8 cellular contexts compared by ENCODE assay signal in genomic region chr2:197433770-197434438, GRCh38. TPM values are rescaled to one million over a fixed set of nuclear protein-coding genes. Genes with fewer than 3 reads are reported as not detected.
DNase-seq lines count a peak whose midpoint lies in the region; ATAC-seq, FAIRE-seq and TF ChIP-seq lines count a peak whose summit lies in the region.

No MANE protein-coding gene starts in this region.

- in situ Hi-C loops in gastrocnemius medialis (cut with MboI; ENCODE audit: low sequenced_read_pairs in 4 of 4): loop anchor here in 1 of 4 donors (10.0 kb wide), 1 partner anchor 81 kb away; the partner anchor contains the start of gene MOB4

- TF ChIP-seq POLR2A in GM12892 (IDR thresholded peaks at IDR 0.05; ENCODE audit: low read depth, low read length) (no peak), gastrocnemius medialis (IDR thresholded peaks at IDR 0.05) (no peak), GM18505 (IDR thresholded peaks at IDR 0.05; ENCODE audit: borderline replicate concordance, extremely low read depth, insufficient read depth, insufficient read length) (no peak)

- H3K36me3 ChIP-seq in SK-N-MC (ENCODE audit: insufficient read depth, low read length): peaks cover 14% of the 10 kb centered on the region
- no peaks in the 10 kb centered on the region for H3K36me3 ChIP-seq in gastrocnemius medialis

- H3K9me3 ChIP-seq in SK-N-MC (ENCODE audit: low read depth, low read length) (no peaks in the 10 kb centered on the region), gastrocnemius medialis (no peaks in the 10 kb centered on the region)

- intact Hi-C loops in gastrocnemius medialis (cut with DNase I; ENCODE audit: low total_unique reads) (loop anchor here (2.0 to 10.0 kb wide), 2 partner anchors 81 to 351 kb away; partner anchors contain the start of gene BOLL), sciatic nerve (cut with DNase I) (no loop called here)

- peak; percentile 42 for FAIRE-seq in GM12892 (lab: Jason Lieb, UNC)

- DNase-seq in GM12892 (ENCODE audit: insufficient read length) (no peak), SK-N-MC (ENCODE audit: low read depth, low spot score) (no peak), fibroblast of villous mesenchyme (ENCODE audit: low read depth) (peak; percentile 23), gastrocnemius medialis (no peak), sciatic nerve (ENCODE audit: low spot score) (no peak)

- H3K4me3 ChIP-seq in SK-N-MC: peak overlapping the region; percentile 95
- H3K4me3 ChIP-seq in fibroblast of villous mesenchyme (ENCODE audit: low read depth, low read length): peak overlapping the region; percentile 100
- H3K4me3 ChIP-seq in gastrocnemius medialis: peak overlapping the region; percentile 92 to 99 (median 98)

- H3K4me1 ChIP-seq in gastrocnemius medialis: peaks cover 45 to 50% of the 10 kb centered on the region in 2 donors

- ATAC-seq in gastrocnemius medialis (peak in 1 of 2 donors; percentile 9), HG03460 (IDR thresholded peaks at IDR 0.05; ENCODE audit: unreplicated experiment) (no peak), HG03342 (IDR thresholded peaks at IDR 0.05; ENCODE audit: unreplicated experiment) (no peak), sciatic nerve (no peak), GM18505 (IDR thresholded peaks at IDR 0.05; ENCODE audit: unreplicated experiment) (no peak)

- H3K27ac ChIP-seq in SK-N-MC: peak overlapping the region; percentile 94
- peak overlapping the region; percentile 99 to 100 (median 99) for H3K27ac ChIP-seq in gastrocnemius medialis

- peak overlapping the region; percentile 99 for H3K9ac ChIP-seq in SK-N-MC (ENCODE audit: insufficient read length)

- TF ChIP-seq CTCF in fibroblast of villous mesenchyme (IDR thresholded peaks at IDR 0.05; ENCODE audit: insufficient read depth, low read depth, low read length) (no peak), gastrocnemius medialis (IDR thresholded peaks at IDR 0.05 in 4 of 5, conservative IDR thresholded peaks at IDR 0.05 in 1 of 5) (no peak)

- H3K27me3 ChIP-seq in gastrocnemius medialis: no peaks in the 10 kb centered on the region

RNA-seq across cellular contexts. Expression of gene SF3B1, which starts 0.9 kb away (rescaled TPM):
- 219 TPM for polyA plus RNA-seq in GM12892 (2012; ENCODE audit: missing spikeins)
- total RNA-seq in fibroblast of villous mesenchyme (185 and 247 TPM in 2 replicates), gastrocnemius medialis (100 to 1,000 TPM; 137 to 297 (median 158) TPM), sciatic nerve (330 TPM)

RNA-seq across cellular contexts. Expression of gene COQ10B, which starts 19.4 kb away (rescaled TPM):
- 11.8 TPM for polyA plus RNA-seq in GM12892 (2012; ENCODE audit: missing spikeins)
- total RNA-seq in fibroblast of villous mesenchyme (49.0 and 69.5 TPM in 2 replicates), gastrocnemius medialis (10 to 100 TPM in 2 of 4 donors, 1 to 10 TPM in 2; 7.4 to 21.5 (median 13.7) TPM), sciatic nerve (19.1 TPM)
